1 cellular context compared by ENCODE assay signal in genomic region chr16:89920723-89921122, GRCh38.
TF ChIP-seq lines count a peak whose summit lies in the region.

No MANE protein-coding gene starts in this region.

TF ChIP-seq in HepG2, 621 proteins besides CTCF, POLR2A, EP300 and RAD21 (continues in another document):
- no peak for TF ChIP-seq HDAC1 (CRISPR knock-in tag; IDR thresholded peaks at IDR 0.05)
- no peak for TF ChIP-seq ZNF737 (CRISPR knock-in tag; IDR thresholded peaks at IDR 0.05; ENCODE audit: borderline replicate concordance)
- TF ChIP-seq PAX8 (CRISPR knock-in tag; IDR thresholded peaks at IDR 0.05; ENCODE audit: borderline replicate concordance): no peak
- TF ChIP-seq SMAD1 (CRISPR knock-in tag; IDR thresholded peaks at IDR 0.05; ENCODE audit: borderline replicate concordance, low read depth): no peak
- no peak for TF ChIP-seq ZNF383 (CRISPR knock-in tag; IDR thresholded peaks at IDR 0.05; ENCODE audit: borderline replicate concordance)
- TF ChIP-seq POLR2G (IDR thresholded peaks at IDR 0.05; ENCODE audit: low read depth, low read length): no peak
- TF ChIP-seq ZNF318 (CRISPR knock-in tag; IDR thresholded peaks at IDR 0.05): no peak
- TF ChIP-seq MNT (IDR thresholded peaks at IDR 0.05): no peak
- TF ChIP-seq DMAP1 (CRISPR knock-in tag; IDR thresholded peaks at IDR 0.05): no peak
- no peak for TF ChIP-seq CENPBD1 (CRISPR knock-in tag; IDR thresholded peaks at IDR 0.05; ENCODE audit: borderline replicate concordance, low read depth)
- TF ChIP-seq ZMAT3 (CRISPR knock-in tag; conservative IDR thresholded peaks at IDR 0.05): 0 out of 2 replicates have a peak, but pooled peaks have one; percentile 22
- no peak for TF ChIP-seq YY1 (IDR thresholded peaks at IDR 0.05; ENCODE audit: insufficient read depth, insufficient replicate concordance, low read depth, low read length)
- TF ChIP-seq ZNF232 (CRISPR knock-in tag; IDR thresholded peaks at IDR 0.05; ENCODE audit: borderline replicate concordance): peak; percentile 3; the same call in 1 of the 2 replicates
- no peak for TF ChIP-seq BCL3 (CRISPR knock-in tag; IDR thresholded peaks at IDR 0.05)
- TF ChIP-seq ZNF546 (CRISPR knock-in tag; conservative IDR thresholded peaks at IDR 0.05): peak; percentile 91; the same call in 1 of the 2 replicates
- no peak for TF ChIP-seq SMYD3 (CRISPR knock-in tag; IDR thresholded peaks at IDR 0.05)
- no peak for TF ChIP-seq ZNF329 (CRISPR knock-in tag; IDR thresholded peaks at IDR 0.05; ENCODE audit: low read depth)
- no peak for TF ChIP-seq ZNF841 (CRISPR knock-in tag; IDR thresholded peaks at IDR 0.05; ENCODE audit: borderline replicate concordance)
- no peak for TF ChIP-seq CC2D1A (CRISPR knock-in tag; IDR thresholded peaks at IDR 0.05)
- TF ChIP-seq MBD4 (IDR thresholded peaks at IDR 0.05; ENCODE audit: borderline replicate concordance, low read length): no peak
- TF ChIP-seq MED8 (CRISPR knock-in tag; IDR thresholded peaks at IDR 0.05; ENCODE audit: insufficient replicate concordance): no peak
- no peak for TF ChIP-seq PHF21A (CRISPR knock-in tag; IDR thresholded peaks at IDR 0.05)
- no peak for TF ChIP-seq PRMT3 (CRISPR knock-in tag; IDR thresholded peaks at IDR 0.05; ENCODE audit: borderline replicate concordance, low read depth)
- TF ChIP-seq ZNF550 (CRISPR knock-in tag; IDR thresholded peaks at IDR 0.05; ENCODE audit: borderline replicate concordance): no peak
- TF ChIP-seq ZFAT (CRISPR knock-in tag; conservative IDR thresholded peaks at IDR 0.05): no peak
- TF ChIP-seq U2AF2 (IDR thresholded peaks at IDR 0.05; ENCODE audit: low read depth, low read length): 0 out of 2 replicates have a peak, but pooled peaks have one; percentile 9
- no peak for TF ChIP-seq ZNF850 (CRISPR knock-in tag; conservative IDR thresholded peaks at IDR 0.05)
- no peak for TF ChIP-seq EZH2 (conservative IDR thresholded peaks at IDR 0.05; ENCODE audit: low read depth, low read length)
- TF ChIP-seq TMF1 (CRISPR knock-in tag; IDR thresholded peaks at IDR 0.05; ENCODE audit: low read depth): no peak
- TF ChIP-seq MBNL3 (CRISPR knock-in tag; conservative IDR thresholded peaks at IDR 0.05): no peak
- no peak for TF ChIP-seq PCBP2 (optimal IDR thresholded peaks at IDR 0.05; ENCODE audit: low read depth, low read length, poor library complexity, severe bottlenecking)
- TF ChIP-seq ZNF639 (CRISPR knock-in tag; conservative IDR thresholded peaks at IDR 0.05): no peak
- peak; percentile 37 for TF ChIP-seq ZNF883 (CRISPR knock-in tag; IDR thresholded peaks at IDR 0.05; ENCODE audit: not compliant biosample characterization)
- no peak for TF ChIP-seq NFIB (CRISPR knock-in tag; IDR thresholded peaks at IDR 0.05; ENCODE audit: borderline replicate concordance)
- TF ChIP-seq ZNF441 (CRISPR knock-in tag; IDR thresholded peaks at IDR 0.05; ENCODE audit: borderline replicate concordance): no peak
- no peak for TF ChIP-seq ISL2 (CRISPR knock-in tag; IDR thresholded peaks at IDR 0.05)
- TF ChIP-seq MYNN (CRISPR knock-in tag; IDR thresholded peaks at IDR 0.05; ENCODE audit: low read depth): no peak
- TF ChIP-seq GPBP1L1 (CRISPR knock-in tag; IDR thresholded peaks at IDR 0.05): no peak
- no peak for TF ChIP-seq SMARCC2 (IDR thresholded peaks at IDR 0.05)
- no peak for TF ChIP-seq ZNF296 (CRISPR knock-in tag; conservative IDR thresholded peaks at IDR 0.05)
- no peak for TF ChIP-seq ZNF644 (CRISPR knock-in tag; IDR thresholded peaks at IDR 0.05; ENCODE audit: low read depth)
- TF ChIP-seq FOXP4 (CRISPR knock-in tag; IDR thresholded peaks at IDR 0.05): no peak
- TF ChIP-seq ZNF556 (CRISPR knock-in tag; IDR thresholded peaks at IDR 0.05; ENCODE audit: borderline replicate concordance): no peak
- no peak for TF ChIP-seq ZNF709 (CRISPR knock-in tag; IDR thresholded peaks at IDR 0.05)
- no peak for TF ChIP-seq ZNF549 (CRISPR knock-in tag; IDR thresholded peaks at IDR 0.05)
- TF ChIP-seq ISX (CRISPR knock-in tag; conservative IDR thresholded peaks at IDR 0.05): 0 out of 2 replicates have a peak, but pooled peaks have one; percentile 11
